ENCODE assay signal across 19 cellular contexts in the genomic region with DNA sequence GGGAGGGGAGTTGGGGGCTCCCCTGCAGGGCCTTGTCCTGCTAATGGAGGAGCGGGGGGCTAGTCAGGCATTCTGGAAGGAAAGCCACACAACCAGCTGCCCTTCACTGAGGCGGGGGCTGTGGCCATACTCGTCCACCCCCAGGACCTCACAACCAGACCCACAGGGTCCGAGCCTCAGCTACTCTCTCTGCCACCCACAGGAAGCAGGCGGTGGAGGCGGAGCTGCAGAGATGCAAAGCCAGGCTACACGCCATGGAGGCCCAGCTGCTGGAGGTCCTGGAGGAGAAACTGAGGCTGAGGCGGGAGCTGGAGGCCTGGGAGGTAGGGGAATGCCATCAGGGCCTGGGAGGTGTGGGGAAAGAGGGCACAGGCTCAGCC. TPM values are rescaled to one million over a fixed set of nuclear protein-coding genes. Genes with fewer than 3 reads are reported as not detected.
DNase-seq lines count a peak whose midpoint lies in the region; ATAC-seq and TF ChIP-seq lines count a peak whose summit lies in the region.
"Had no signal": no experiment of that assay in that cellular context is flagged by ENCODE, and none has a peak within 500 bp of the region (broad histone marks: within the 10 kb centered on the region; RNA-seq: fewer than 3 reads in every experiment).

No MANE protein-coding gene starts in this region.

- no peak for TF ChIP-seq POLR2A in HCT116 (IDR thresholded peaks at IDR 0.05; ENCODE audit: borderline replicate concordance, extremely low read depth, insufficient read depth, insufficient read length)

- POLR2A ChIA-PET in HCT116 (lab: Charles Lee): interaction anchor here (1.2 to 2.4 kb wide), 3 partner anchors 74 to 107 kb away, joined by 3 to 12 read pairs (median 3); partner anchors contain the start of gene METTL27

- H3K9ac ChIP-seq in HCT116 (ENCODE audit: low read length) (peak overlapping the region; percentile 54), colonic mucosa (ENCODE audit: low read depth in 2 of 2, low read length in 2 of 2) (peak overlapping the region; percentile 64 to 88)

- H3K27me3 ChIP-seq in HCT116 (ENCODE audit: insufficient read depth, low read length): no peaks in the 10 kb centered on the region
- no peaks in the 10 kb centered on the region for H3K27me3 ChIP-seq in colonic mucosa
- H3K27me3 ChIP-seq in muscle layer of duodenum (ENCODE audit: low read depth, low read length): no peaks in the 10 kb centered on the region

- peaks cover 23 to 51% of the 10 kb centered on the region in 2 experiments for H3K4me1 ChIP-seq in HCT116 (ENCODE audit: control insufficient read depth in 1 of 2, insufficient read depth in 2 of 2, low read length in 2 of 2)
- H3K4me1 ChIP-seq in colonic mucosa: peaks cover 4% of the 10 kb centered on the region
- H3K4me1 ChIP-seq in muscle layer of duodenum (ENCODE audit: control insufficient read depth in 1 of 2, insufficient read depth in 2 of 2, low read length in 2 of 2): peaks cover 4 to 15% of the 10 kb centered on the region in 2 donors

- peaks cover 28% of the 10 kb centered on the region for H3K79me2 ChIP-seq in HCT116 (ENCODE audit: insufficient read depth, low read length)

- CTCF ChIA-PET in HCT116 (lab: Charles Lee): interaction anchor here (1.2 to 1.9 kb wide), 6 partner anchors 10 to 128 kb away, joined by 4 to 18 read pairs (median 7); no protein-coding TSS in a partner anchor

- TF ChIP-seq CTCF in HCT116 (IDR thresholded peaks at IDR 0.05 in 2 of 3, conservative IDR thresholded peaks at IDR 0.05 in 1 of 3; ENCODE audit: borderline replicate concordance in 1 of 3, insufficient read depth in 1 of 3, low read depth in 2 of 3, low read length in 2 of 3): no peak
- no peak for TF ChIP-seq CTCF in colonic mucosa (IDR thresholded peaks at IDR 0.05)

- no peak overlapping the region for H2AFZ ChIP-seq in HCT116 (ENCODE audit: low read depth, low read length, poor library complexity, severe bottlenecking)

- BruUV-seq in HCT116 (replicated peaks; lab: Mats Ljungman, UMichigan): no TSS peak

- no peaks in the 10 kb centered on the region for H3K9me2 ChIP-seq in HCT116 (ENCODE audit: insufficient read depth)

- H4K20me1 ChIP-seq in HCT116 (ENCODE audit: insufficient read depth): peaks cover 8% of the 10 kb centered on the region; the same call in 1 of the 2 replicates

- ATAC-seq in HCT116 (no peak), HG03565 (IDR thresholded peaks at IDR 0.05; ENCODE audit: unreplicated experiment) (no peak), GM19324 (IDR thresholded peaks at IDR 0.05; ENCODE audit: low FRiP score, unreplicated experiment) (no peak), GM21825 (IDR thresholded peaks at IDR 0.05; ENCODE audit: unreplicated experiment) (no peak), GM19455 (IDR thresholded peaks at IDR 0.05; ENCODE audit: unreplicated experiment) (no peak)

- RAD21 ChIA-PET in HCT116 (lab: Charles Lee; ENCODE audit: low non-redundant PET in 1 of 2, low total read pairs in 2 of 2, uncharacterized antibody in 2 of 2, unreplicated experiment in 2 of 2): interaction anchor here in 1 of 2 experiments (1.2 to 2.1 kb wide), 3 partner anchors 10 to 129 kb away, joined by 3 to 7 read pairs (median 5); no protein-coding TSS in a partner anchor

- TF ChIP-seq RAD21 in HCT116 (IDR thresholded peaks at IDR 0.05; ENCODE audit: low read depth): no peak

- H3K27ac ChIP-seq in HCT116 (ENCODE audit: low read depth, low read length): peak overlapping the region; percentile 56; the same call in 1 of the 2 replicates
- peak overlapping the region; percentile 91 for H3K27ac ChIP-seq in colonic mucosa
- peak overlapping the region; percentile 77 for H3K27ac ChIP-seq in muscle layer of duodenum (ENCODE audit: low read length)

- peak; percentile 2 for DNase-seq in 8988T
- no peak for DNase-seq in HCT116 (ENCODE audit: low read depth, low spot score)
- no peak for DNase-seq in colonic mucosa
- DNase-seq: activated CD4-positive, alpha-beta T cell treated with anti-CD3 and anti-CD28 coated beads, Interleukin-2, amount 10 ng/mL, durations not matched to agents 7 days and 5 days; activated gamma-delta T cell; effector CD4-positive, alpha-beta T cell; immature natural killer cell; Karpas-422; NCI-H1417; NCI-H524 treated with DMSO at 0.1 percent for 48 hours; SHP77 had no signal

- peaks cover 7 to 22% of the 10 kb centered on the region in 2 experiments; a peak in 1 of 4 replicates for H3K36me3 ChIP-seq in HCT116 (ENCODE audit: control insufficient read depth in 1 of 2, insufficient read depth in 2 of 2, low read length in 2 of 2)
- no peaks in the 10 kb centered on the region for H3K36me3 ChIP-seq in colonic mucosa
- H3K36me3 ChIP-seq in muscle layer of duodenum (ENCODE audit: control insufficient read depth in 1 of 2, insufficient read depth in 2 of 2, low read length in 2 of 2): peaks cover 0 to 4% of the 10 kb centered on the region in 2 donors

- H3K9me3 ChIP-seq in HCT116 (ENCODE audit: control insufficient read depth in 1 of 2, insufficient read depth in 1 of 2, low read depth in 1 of 2, low read length in 2 of 2) (no peaks in the 10 kb centered on the region), colonic mucosa (no peaks in the 10 kb centered on the region), muscle layer of duodenum (ENCODE audit: control insufficient read depth in 1 of 2, low read length in 2 of 2) (no peaks in the 10 kb centered on the region)

- peak overlapping the region; percentile 58 for H3K4me2 ChIP-seq in HCT116 (ENCODE audit: low read length)

- H3K4me3 ChIP-seq in HCT116 (replicated peaks in 1 of 2; ENCODE audit: low read depth in 1 of 2, low read length in 2 of 2) (no peak overlapping the region), colonic mucosa (peak overlapping the region; percentile 81), muscle layer of duodenum (ENCODE audit: low read depth in 1 of 2, low read length in 2 of 2) (no peak overlapping the region)
- H3K4me3 ChIP-seq: lung had no signal

- intact Hi-C loops in HCT116 (cut with micrococcal nuclease): loop anchor here (10.0 kb wide), 1 partner anchor 411 kb away; the partner anchor contains the start of genes FKBP6 and TRIM50
- intact Hi-C loops in colonic mucosa (cut with DNase I): loop anchor here (5.0 kb wide), 1 partner anchor 97 kb away; the partner anchor contains the start of gene CLDN4

TF ChIP-seq in HCT116, 20 proteins besides CTCF, POLR2A, EP300 and RAD21 (continues in another document):
- TF ChIP-seq, protein P1, sequence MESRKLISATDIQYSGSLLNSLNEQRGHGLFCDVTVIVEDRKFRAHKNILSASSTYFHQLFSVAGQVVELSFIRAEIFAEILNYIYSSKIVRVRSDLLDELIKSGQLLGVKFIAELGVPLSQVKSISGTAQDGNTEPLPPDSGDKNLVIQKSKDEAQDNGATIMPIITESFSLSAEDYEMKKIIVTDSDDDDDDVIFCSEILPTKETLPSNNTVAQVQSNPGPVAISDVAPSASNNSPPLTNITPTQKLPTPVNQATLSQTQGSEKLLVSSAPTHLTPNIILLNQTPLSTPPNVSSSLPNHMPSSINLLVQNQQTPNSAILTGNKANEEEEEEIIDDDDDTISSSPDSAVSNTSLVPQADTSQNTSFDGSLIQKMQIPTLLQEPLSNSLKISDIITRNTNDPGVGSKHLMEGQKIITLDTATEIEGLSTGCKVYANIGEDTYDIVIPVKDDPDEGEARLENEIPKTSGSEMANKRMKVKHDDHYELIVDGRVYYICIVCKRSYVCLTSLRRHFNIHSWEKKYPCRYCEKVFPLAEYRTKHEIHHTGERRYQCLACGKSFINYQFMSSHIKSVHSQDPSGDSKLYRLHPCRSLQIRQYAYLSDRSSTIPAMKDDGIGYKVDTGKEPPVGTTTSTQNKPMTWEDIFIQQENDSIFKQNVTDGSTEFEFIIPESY (IDR thresholded peaks at IDR 0.05; ENCODE audit: extremely low read depth, insufficient replicate concordance, low read length): no peak
- TF ChIP-seq REST (IDR thresholded peaks at IDR 0.05; ENCODE audit: low read depth): no peak
- TF ChIP-seq EGR1 (IDR thresholded peaks at IDR 0.05; ENCODE audit: low read depth): no peak
- TF ChIP-seq ATF3 (IDR thresholded peaks at IDR 0.05): no peak
- TF ChIP-seq ZFX (IDR thresholded peaks at IDR 0.05): no peak

RNA-seq across cellular contexts. Expression of gene ABHD11, which starts 3.1 kb away (rescaled TPM):
- total RNA-seq in HCT116 (2021; ENCODE audit: unreplicated experiment) (69.8 TPM), colonic mucosa (100 to 1,000 TPM; 109 to 123 TPM)
- polyA plus RNA-seq in HCT116 (2012): 56.8 and 61.1 TPM in 2 replicates

RNA-seq across cellular contexts. Expression of gene STX1A, which starts 16.0 kb away (rescaled TPM):
- 39.4 TPM for total RNA-seq in HCT116 (2021; ENCODE audit: unreplicated experiment)
- polyA plus RNA-seq in HCT116 (2012): 41.2 and 46.8 TPM in 2 replicates
- total RNA-seq in colonic mucosa: 1 to 10 TPM; 7.0 to 7.2 TPM

RNA-seq across cellular contexts. Expression of gene CLDN3, which starts 34.6 kb away (rescaled TPM):
- total RNA-seq in HCT116 (2021; ENCODE audit: unreplicated experiment) (19.2 TPM), colonic mucosa (100 to 1,000 TPM; 599 to 634 TPM)
- polyA plus RNA-seq in HCT116 (2012): 41.6 and 56.2 TPM in 2 replicates
- total RNA-seq: activated CD4-positive, alpha-beta T cell treated with anti-CD3 and anti-CD28 coated beads, Interleukin-2, amount 10 ng/mL, durations not matched to agents 7 days and 5 days; T-helper 1 cell treated with Interleukin-12 subunit alpha and Interleukin-12 subunit beta and Interleukin-4 antibody, amounts not matched to agents 30 ng/mL and 1 ng/mL, for 36 hours; temporal lobe had no signal
- polyA plus RNA-seq: immature natural killer cell had no signal

RNA-seq across cellular contexts. Expression of gene BUD23, which starts 52.1 kb away (rescaled TPM):
- total RNA-seq in HCT116 (2021; ENCODE audit: unreplicated experiment): 168 TPM
- 148 and 164 TPM in 2 replicates for polyA plus RNA-seq in HCT116 (2012)
- 10 to 100 TPM; 46.4 to 79.5 TPM for total RNA-seq in colonic mucosa

RNA-seq across cellular contexts. Expression of gene DNAJC30, which starts 52.3 kb away (rescaled TPM):
- total RNA-seq in HCT116 (2021; ENCODE audit: unreplicated experiment): 8.5 TPM
- polyA plus RNA-seq in HCT116 (2012): 3.4 and 5.1 TPM in 2 replicates
- 10 to 100 TPM in 1 of 2 donors, 1 to 10 TPM in 1; 9.7 to 15.1 TPM for total RNA-seq in colonic mucosa

Comparison
In these comparisons a context has a peak if more than half of its experiments do, and no peak if none do; other contexts are left out.
1. RNA of gene CLDN3, which starts 34.6 kb away (total RNA-seq): 599 to 634 TPM in colonic mucosa; 19.2 TPM in HCT116 (single experiment); every median in the first group is over 10 times any median in the second.
2. Peak in every context shown above with its lines, with median percentiles within 50 percentile points of each other: H3K27ac ChIP-seq.